In the genomic region with DNA sequence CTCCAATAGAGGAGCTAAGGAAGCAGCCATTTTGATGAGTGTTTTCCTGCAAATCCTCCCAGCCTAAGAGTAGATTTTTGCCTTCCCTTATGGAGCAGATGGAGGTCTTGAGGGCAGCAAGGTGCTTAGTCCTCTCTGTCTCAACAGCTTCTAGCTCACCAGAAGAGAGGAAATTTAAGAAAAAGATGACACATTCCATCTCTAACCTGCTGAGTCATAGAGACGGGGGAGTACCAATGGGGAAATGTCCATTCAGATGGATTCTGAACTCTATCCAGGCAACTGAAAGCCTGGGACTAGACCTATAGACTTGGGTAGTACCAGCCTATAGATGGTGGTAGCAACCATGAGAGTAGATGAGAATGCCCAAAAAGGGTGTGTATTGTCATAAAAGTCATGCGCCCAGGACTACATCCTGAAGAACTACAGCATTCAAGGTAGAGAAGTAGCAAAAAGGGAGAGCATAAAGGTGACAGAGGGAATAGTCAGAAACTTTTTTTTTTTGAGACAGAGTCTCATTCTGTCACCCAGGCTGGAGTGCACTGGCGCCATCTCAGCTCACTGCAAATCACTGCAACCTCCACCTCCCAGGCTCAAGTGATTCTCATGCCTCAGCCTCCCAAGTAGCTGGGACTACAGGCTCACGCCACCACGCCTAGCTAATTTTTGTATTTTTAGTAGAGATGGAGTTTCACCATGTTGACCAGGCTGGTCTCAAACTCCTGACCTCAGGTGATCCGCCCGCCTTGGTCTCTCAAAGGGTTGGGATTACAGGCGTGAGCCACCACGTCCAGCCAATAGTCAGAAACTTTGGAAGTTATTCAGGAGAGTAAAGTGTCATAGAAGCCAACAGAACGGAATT, we compare ENCODE assay signal across 15 cellular contexts. TPM values are rescaled to one million over a fixed set of nuclear protein-coding genes. Genes with fewer than 3 reads are reported as not detected.
DNase-seq lines count a peak whose midpoint lies in the region; ATAC-seq and TF ChIP-seq lines count a peak whose summit lies in the region.
"Had no signal": no experiment of that assay in that cellular context is flagged by ENCODE, and none has a peak within 500 bp of the region (broad histone marks: within the 10 kb centered on the region; RNA-seq: fewer than 3 reads in every experiment).

No MANE protein-coding gene starts in this region.

- H3K4me3 ChIP-seq in colonic mucosa: no peak overlapping the region
- H3K4me3 ChIP-seq in osteoblast (ENCODE audit: insufficient read depth, low read length): no peak overlapping the region
- no peak overlapping the region for H3K4me3 ChIP-seq in gastroesophageal sphincter
- H3K4me3 ChIP-seq: skin epidermis had no signal

- no peak overlapping the region for H2AFZ ChIP-seq in osteoblast (ENCODE audit: low read length)

- TF ChIP-seq EP300 in gastroesophageal sphincter (IDR thresholded peaks at IDR 0.05): no peak

- H3K4me2 ChIP-seq in osteoblast (ENCODE audit: insufficient read depth, low read length): no peak overlapping the region

- 86 to 100% methylated on average over 1 to 6 of the region's 10 CpGs for WGBS in gastroesophageal sphincter (ENCODE audit: low coverage in 1 of 2), 2 donors

- H3K27ac ChIP-seq in colonic mucosa: peak overlapping the region; percentile 44
- H3K27ac ChIP-seq in osteoblast (ENCODE audit: low read depth, low read length): peak overlapping the region; percentile 17
- no peak overlapping the region for H3K27ac ChIP-seq in gastroesophageal sphincter
- H3K27ac ChIP-seq: skin epidermis had no signal

- ATAC-seq in gastroesophageal sphincter (no peak), GM21723 (IDR thresholded peaks at IDR 0.05; ENCODE audit: unreplicated experiment) (no peak)
- ATAC-seq: stimulated activated naive CD8-positive, alpha-beta T cell treated with anti-CD3 and anti-CD28 coated beads, Interleukin-15, Interleukin-2, amounts not matched to agents 100 U/mL and 50 U/mL, for 24 hours had no signal

- no peak for TF ChIP-seq POLR2A in gastroesophageal sphincter (IDR thresholded peaks at IDR 0.05)

- H3K36me3 ChIP-seq in colonic mucosa: no peaks in the 10 kb centered on the region
- H3K36me3 ChIP-seq in osteoblast (ENCODE audit: insufficient read depth, low read length): no peaks in the 10 kb centered on the region
- peaks cover 0 to 6% of the 10 kb centered on the region in 2 donors for H3K36me3 ChIP-seq in gastroesophageal sphincter

- peaks cover 16% of the 10 kb centered on the region for H4K20me1 ChIP-seq in osteoblast (ENCODE audit: insufficient read depth, low read length)

- no peak for TF ChIP-seq CTCF in colonic mucosa (IDR thresholded peaks at IDR 0.05)
- TF ChIP-seq CTCF in osteoblast (IDR thresholded peaks at IDR 0.05; ENCODE audit: extremely low read depth, low read depth, low read length): no peak
- no peak for TF ChIP-seq CTCF in gastroesophageal sphincter (IDR thresholded peaks at IDR 0.05)

- H3K4me1 ChIP-seq in colonic mucosa: peaks cover 4% of the 10 kb centered on the region
- peaks cover 11% of the 10 kb centered on the region for H3K4me1 ChIP-seq in osteoblast (ENCODE audit: insufficient read depth, low read length)
- H3K4me1 ChIP-seq in gastroesophageal sphincter: peaks cover 0 to 6% (median 0%) of the 10 kb centered on the region in 3 donors

- H3K9me3 ChIP-seq in colonic mucosa: no peaks in the 10 kb centered on the region
- H3K9me3 ChIP-seq in osteoblast (ENCODE audit: low read depth, low read length): no peaks in the 10 kb centered on the region
- H3K9me3 ChIP-seq in gastroesophageal sphincter: no peaks in the 10 kb centered on the region

- intact Hi-C loops in colonic mucosa (cut with DNase I): no loop called here

- no peaks in the 10 kb centered on the region for H3K27me3 ChIP-seq in colonic mucosa
- no peaks in the 10 kb centered on the region for H3K27me3 ChIP-seq in osteoblast (ENCODE audit: insufficient read depth, low read length)
- no peaks in the 10 kb centered on the region for H3K27me3 ChIP-seq in gastroesophageal sphincter

- no peak overlapping the region for H3K9ac ChIP-seq in colonic mucosa (ENCODE audit: low read depth in 2 of 2, low read length in 2 of 2)

- H3K79me2 ChIP-seq in osteoblast (ENCODE audit: insufficient read depth, low read length): peaks cover 46% of the 10 kb centered on the region

- DNase-seq in GM03348 (ENCODE audit: low spot score) (peak; percentile 59), OCI-M1 (lab: John Stamatoyannopoulos, UW) (peak; percentile 22), colonic mucosa (no peak), osteoblast (ENCODE audit: insufficient read length, low spot score, missing footprints) (peak; percentile 82), MV-4-11 (lab: John Stamatoyannopoulos, UW) (no peak)
- DNase-seq: activated CD4-positive, alpha-beta T cell treated with anti-CD3 and anti-CD28 coated beads for 4 hours; CD4-positive, CD25-positive, alpha-beta regulatory T cell; KG1; kidney; NCI-H524; stimulated activated naive CD8-positive, alpha-beta T cell treated with anti-CD3 and anti-CD28 coated beads, Interleukin-15, Interleukin-2, amounts not matched to agents 100 U/mL and 50 U/mL, for 24 hours; T-helper 2 cell had no signal

RNA-seq across cellular contexts. Expression of gene ELOA, which starts 10.7 kb away (rescaled TPM):
- total RNA-seq in colonic mucosa (10 to 100 TPM; 32.6 to 33.0 TPM), osteoblast (41.5 and 42.0 TPM in 2 replicates), gastroesophageal sphincter (10 to 100 TPM; 37.8 to 41.9 (median 41.4) TPM)

RNA-seq across cellular contexts. Expression of gene RPL11, which starts 41.0 kb away (rescaled TPM):
- total RNA-seq in colonic mucosa (100 to 1,000 TPM; 871 to 897 TPM), osteoblast (606 and 693 TPM in 2 replicates), gastroesophageal sphincter (1,000 to 10,000 TPM in 2 of 4 donors, 100 to 1,000 TPM in 2; 636 to 1,268 (median 935) TPM)

RNA-seq across cellular contexts. Expression of gene PITHD1, which starts 45.6 kb away (rescaled TPM):
- total RNA-seq in colonic mucosa (10 to 100 TPM; 51.5 to 51.6 TPM), osteoblast (29.8 and 31.1 TPM in 2 replicates), gastroesophageal sphincter (10 to 100 TPM; 56.3 to 77.6 (median 60.8) TPM)

RNA-seq across cellular contexts. Expression of gene LYPLA2, which starts 58.4 kb away (rescaled TPM):
- 10 to 100 TPM; 76.3 to 93.7 TPM for total RNA-seq in colonic mucosa
- total RNA-seq in osteoblast: 28.3 and 36.9 TPM in 2 replicates
- total RNA-seq in gastroesophageal sphincter: 10 to 100 TPM; 25.7 to 30.4 (median 29.2) TPM

Comparison
In these comparisons a context has a peak if more than half of its experiments do, and no peak if none do; other contexts are left out.
1. DNase-seq: peak in GM03348 (single experiment), OCI-M1 (single experiment) and osteoblast (single experiment); none in colonic mucosa (single experiment) and MV-4-11 (single experiment).
2. H3K27ac ChIP-seq: peak in colonic mucosa (single experiment) and osteoblast (single experiment); none in gastroesophageal sphincter (0 of 4).